ENCODE assay signal across 18 cellular contexts in genomic region chr2:42651057-42651456, GRCh38.
"Had no signal": no experiment of that assay in that cellular context is flagged by ENCODE, and none has a peak within 500 bp of the region (broad histone marks: within the 10 kb centered on the region; RNA-seq: fewer than 3 reads in every experiment).

No MANE protein-coding gene starts in this region.

- H3K27ac ChIP-seq: cardiac muscle cell, esophagus muscularis mucosa, hepatocyte, neutrophil, stomach, vagina had no signal

- H3K4me3 ChIP-seq: cardiac muscle cell, esophagus muscularis mucosa, hepatocyte, stomach, vagina had no signal

- H3K4me3 Mint-ChIP-seq: activated B cell treated with CpG ODN at 0.5 μM for 24 hours; activated CD4-positive, alpha-beta memory T cell treated with anti-CD3 and anti-CD28 coated beads for 36 hours; natural killer cell treated with Interleukin-12 subunit alpha and Interleukin-12 subunit beta and Interleukin-15 and Interleukin-18, amount 100 ng/mL, for 72 hours had no signal

- H3K79me2 ChIP-seq: hepatocyte had no signal

- H3K27me3 Mint-ChIP-seq: activated B cell treated with CpG ODN at 0.5 μM for 24 hours; activated CD4-positive, alpha-beta memory T cell treated with anti-CD3 and anti-CD28 coated beads for 36 hours; natural killer cell treated with Interleukin-12 subunit alpha and Interleukin-12 subunit beta and Interleukin-15 and Interleukin-18, amount 100 ng/mL, for 72 hours had no signal

- H3K4me1 ChIP-seq: stomach had no signal

- H3K36me3 ChIP-seq: neutrophil had no signal

- H3K27ac Mint-ChIP-seq: activated B cell treated with CpG ODN at 0.5 μM for 24 hours; activated CD4-positive, alpha-beta memory T cell treated with anti-CD3 and anti-CD28 coated beads for 36 hours; natural killer cell treated with Interleukin-12 subunit alpha and Interleukin-12 subunit beta and Interleukin-15 and Interleukin-18, amount 100 ng/mL, for 72 hours had no signal

- H3K9me3 ChIP-seq: esophagus muscularis mucosa, neutrophil, stomach, vagina had no signal

- H3K9me3 Mint-ChIP-seq: activated B cell treated with CpG ODN at 0.5 μM for 24 hours; activated CD4-positive, alpha-beta memory T cell treated with anti-CD3 and anti-CD28 coated beads for 36 hours; activated T-cell treated with anti-CD3 and anti-CD28 coated beads, Interleukin-2, amount 50 U/mL, for 4 hours; natural killer cell treated with Interleukin-12 subunit alpha and Interleukin-12 subunit beta and Interleukin-15 and Interleukin-18, amount 100 ng/mL, for 72 hours had no signal

- DNase-seq: activated B cell treated with CpG ODN at 0.5 μM for 24 hours; activated CD4-positive, alpha-beta memory T cell treated with anti-CD3 and anti-CD28 coated beads for 36 hours; activated CD4-positive, alpha-beta T cell treated with anti-CD3 and anti-CD28 coated beads for 4 hours; activated naive CD4-positive, alpha-beta T cell treated with anti-CD3 and anti-CD28 coated beads, Interleukin-2, amount 50 U/mL, for 16 hours; activated T-cell treated with anti-CD3 and anti-CD28 coated beads, Interleukin-2, amount 50 U/mL, for 4 hours; amygdala; dermis blood vessel endothelial cell; effector memory CD4-positive, alpha-beta T cell; left cardiac atrium; stimulated activated CD4-positive, alpha-beta T cell treated with anti-CD3 and anti-CD28 coated beads, Interleukin-1b, Interleukin-23, amount 100 ng/mL, for 48 hours; stomach; trophoblast cell had no signal

- H3K4me2 ChIP-seq: hepatocyte had no signal

- H2AFZ ChIP-seq: hepatocyte had no signal

- H3K27me3 ChIP-seq: cardiac muscle cell, esophagus muscularis mucosa, hepatocyte, neutrophil, stomach, vagina had no signal

- ATAC-seq: activated T-cell treated with anti-CD3 and anti-CD28 coated beads, Interleukin-2, amount 50 U/mL, for 4 hours; left cardiac atrium; natural killer cell treated with Interleukin-12 subunit alpha and Interleukin-12 subunit beta and Interleukin-15 and Interleukin-18, amount 100 ng/mL, for 72 hours had no signal
